In genomic region chrX:47297874-47298273, GRCh38 we compare ENCODE assay signal across 30 cellular contexts.
DNase-seq lines count a peak whose midpoint lies in the region; ATAC-seq, FAIRE-seq and TF ChIP-seq lines count a peak whose summit lies in the region.
"Had no signal": no experiment of that assay in that cellular context is flagged by ENCODE, and none has a peak within 500 bp of the region (broad histone marks: within the 10 kb centered on the region; RNA-seq: fewer than 3 reads in every experiment).

No MANE protein-coding gene starts in this region.

- TF ChIP-seq RAD21 in HCT116 (IDR thresholded peaks at IDR 0.05; ENCODE audit: low read depth) = no peak

- H3K4me1 ChIP-seq in HCT116 (ENCODE audit: control insufficient read depth in 1 of 2, insufficient read depth in 2 of 2, low read length in 2 of 2) (peaks cover 8 to 30% of the 10 kb centered on the region in 2 experiments; a peak in 3 of 4 replicates), stomach (no peaks in the 10 kb centered on the region)
- H3K4me1 ChIP-seq: ascending aorta, BLaER1, SJSA1 had no signal

- no peaks in the 10 kb centered on the region for H3K9me3 ChIP-seq in HCT116 (ENCODE audit: control insufficient read depth in 1 of 2, insufficient read depth in 1 of 2, low read depth in 1 of 2, low read length in 2 of 2)
- peaks cover 0 to 29% (median 10%) of the 10 kb centered on the region in 4 donors for H3K9me3 ChIP-seq in stomach
- H3K9me3 ChIP-seq: ascending aorta, SJSA1 had no signal

- peaks cover 3% of the 10 kb centered on the region for H3K27me3 Mint-ChIP-seq in endothelial cell (ENCODE audit: unreplicated experiment)
- H3K27me3 Mint-ChIP-seq: activated naive CD8-positive, alpha-beta T cell; activated T-helper 17 cell treated with anti-CD3 and anti-CD28 coated beads, Interleukin-2, amount 50 U/mL, for 72 hours; central memory CD8-positive, alpha-beta T cell; IgD-negative memory B cell; progenitor cell of endocrine pancreas had no signal

- H2AFZ ChIP-seq in HCT116 (ENCODE audit: low read depth, low read length, poor library complexity, severe bottlenecking) = no peak overlapping the region

- intact Hi-C loops in HCT116 (cut with micrococcal nuclease) (loop anchor here (10.0 kb wide), 1 partner anchor 63 kb away; the partner anchor contains the start of gene USP11), stomach (cut with DNase I; ENCODE audit: low total_unique reads) (no loop called here)

- POLR2A ChIA-PET in HCT116 (lab: Charles Lee) = interaction anchor here (1.2 kb wide), 1 partner anchor 23 kb away, joined by 3 read pairs; no protein-coding TSS in a partner anchor

- H4K20me1 ChIP-seq in HCT116 (ENCODE audit: insufficient read depth) = no peaks in the 10 kb centered on the region
- H4K20me1 ChIP-seq: BLaER1 had no signal

- RAD21 ChIA-PET in HCT116 (lab: Charles Lee; ENCODE audit: low non-redundant PET in 1 of 2, low total read pairs in 2 of 2, uncharacterized antibody in 2 of 2, unreplicated experiment in 2 of 2) = no interaction called here

- TF ChIP-seq CTCF in HCT116 (IDR thresholded peaks at IDR 0.05 in 2 of 3, conservative IDR thresholded peaks at IDR 0.05 in 1 of 3; ENCODE audit: borderline replicate concordance in 1 of 3, insufficient read depth in 1 of 3, low read depth in 2 of 3, low read length in 2 of 3) = no peak
- no peak for TF ChIP-seq CTCF in bronchial epithelial cell (IDR thresholded peaks at IDR 0.05; ENCODE audit: insufficient read depth, low read length, severe bottlenecking)
- no peak for TF ChIP-seq CTCF in stomach (IDR thresholded peaks at IDR 0.05)
- TF ChIP-seq CTCF in endothelial cell (IDR thresholded peaks at IDR 0.05; ENCODE audit: unreplicated experiment) = no peak

- H3K27ac Mint-ChIP-seq in endothelial cell (ENCODE audit: unreplicated experiment) = no peak overlapping the region
- H3K27ac Mint-ChIP-seq: activated naive CD8-positive, alpha-beta T cell; activated T-helper 17 cell treated with anti-CD3 and anti-CD28 coated beads, Interleukin-2, amount 50 U/mL, for 72 hours; H9; IgD-negative memory B cell; immature natural killer cell had no signal

- no peaks in the 10 kb centered on the region for H3K27me3 ChIP-seq in HCT116 (ENCODE audit: insufficient read depth, low read length)
- H3K27me3 ChIP-seq in bronchial epithelial cell (ENCODE audit: control insufficient read depth, insufficient read depth, low read length) = no peaks in the 10 kb centered on the region
- peaks cover 0 to 13% (median 0%) of the 10 kb centered on the region in 3 donors for H3K27me3 ChIP-seq in stomach
- H3K27me3 ChIP-seq: ascending aorta, SJSA1 had no signal

- no TSS peak for BruUV-seq in HCT116 (replicated peaks; lab: Mats Ljungman, UMichigan)

- H3K4me3 ChIP-seq in HCT116 (replicated peaks in 1 of 2; ENCODE audit: low read depth in 1 of 2, low read length in 2 of 2) (no peak overlapping the region), bronchial epithelial cell (ENCODE audit: low read depth, low read length) (no peak overlapping the region), stomach (no peak overlapping the region)
- H3K4me3 ChIP-seq: ascending aorta, BLaER1, SJSA1 had no signal

- H3K36me3 Mint-ChIP-seq in endothelial cell (ENCODE audit: low read depth, unreplicated experiment) = no peaks in the 10 kb centered on the region
- H3K36me3 Mint-ChIP-seq: activated naive CD8-positive, alpha-beta T cell; IgD-negative memory B cell; immature natural killer cell had no signal

- H3K4me1 Mint-ChIP-seq in endothelial cell (ENCODE audit: unreplicated experiment) = no peaks in the 10 kb centered on the region
- H3K4me1 Mint-ChIP-seq: activated T-helper 17 cell treated with anti-CD3 and anti-CD28 coated beads, Interleukin-2, amount 50 U/mL, for 72 hours; central memory CD8-positive, alpha-beta T cell; IgD-negative memory B cell; immature natural killer cell had no signal

- FAIRE-seq in bronchial epithelial cell (lab: Jason Lieb, UNC) = peak; percentile 68
- FAIRE-seq: GM12891, urothelium cell line had no signal

- H3K27ac ChIP-seq in HCT116 (ENCODE audit: low read depth, low read length) (no peak overlapping the region), stomach (peak overlapping the region in 1 of 5 donors; percentile 46)
- H3K27ac ChIP-seq: ascending aorta, BLaER1, SJSA1 had no signal

- H3K9me2 ChIP-seq in HCT116 (ENCODE audit: insufficient read depth) = no peaks in the 10 kb centered on the region

- H3K4me2 ChIP-seq in HCT116 (ENCODE audit: low read length) = peak overlapping the region; percentile 51
- H3K4me2 ChIP-seq: BLaER1 had no signal

- TF ChIP-seq EP300 in stomach (IDR thresholded peaks at IDR 0.05) = no peak

- no peak overlapping the region for H3K4me3 Mint-ChIP-seq in endothelial cell (ENCODE audit: unreplicated experiment)
- H3K4me3 Mint-ChIP-seq: activated naive CD8-positive, alpha-beta T cell; activated T-helper 17 cell treated with anti-CD3 and anti-CD28 coated beads, Interleukin-2, amount 50 U/mL, for 72 hours; central memory CD8-positive, alpha-beta T cell; H9; IgD-negative memory B cell; immature natural killer cell had no signal

- DNase-seq in HCT116 (ENCODE audit: low read depth, low spot score) = peak; percentile 23
- peak; percentile 84 for DNase-seq in bronchial epithelial cell (ENCODE audit: low read depth)
- DNase-seq in kidney tubule cell (ENCODE audit: low spot score) = peak; percentile 82
- DNase-seq in stomach = peak; percentile 51
- DNase-seq in NOMO-1 treated with DMSO at 0.1 percent for 48 hours (lab: John Stamatoyannopoulos, UW; ENCODE audit: unreplicated experiment) = no peak
- DNase-seq in RPMI8226 = no peak
- DNase-seq in endothelial cell (ENCODE audit: low spot score) = no peak
- DNase-seq: activated CD4-positive, alpha-beta T cell treated with anti-CD3 and anti-CD28 coated beads, Interleukin-2, amount 50 U/mL, for 48 hours; activated CD8-positive, alpha-beta memory T cell treated with anti-CD3 and anti-CD28 coated beads, Interleukin-2, amount 50 U/mL, for 4 hours; COR-L47; H9; immature natural killer cell; NCI-H1105 treated with DMSO at 0.1 percent for 48 hours; NCI-H2081 treated with DMSO at 0.1 percent for 48 hours; NCI-H446; NCI-H82; OCI-M1; stimulated activated CD8-positive, alpha-beta memory T cell treated with anti-CD3 and anti-CD28 coated beads, Interleukin-4, amount 100 ng/mL, for 48 hours; T-helper 1 cell had no signal

- peak; percentile 49 for ATAC-seq in HCT116
- no peak for ATAC-seq in GM19351 (IDR thresholded peaks at IDR 0.05; ENCODE audit: unreplicated experiment)
- ATAC-seq: activated T-helper 17 cell treated with anti-CD3 and anti-CD28 coated beads, Interleukin-2, amount 50 U/mL, for 72 hours had no signal

- CTCF ChIA-PET in HCT116 (lab: Charles Lee) = no interaction called here

- no peak overlapping the region; the same call in 1 of the 2 replicates for H3K9ac ChIP-seq in HCT116 (ENCODE audit: low read length)
- H3K9ac ChIP-seq: BLaER1 had no signal

- H3K36me3 ChIP-seq in HCT116 (ENCODE audit: control insufficient read depth in 1 of 2, insufficient read depth in 2 of 2, low read length in 2 of 2) = no peaks in the 10 kb centered on the region
- H3K36me3 ChIP-seq in bronchial epithelial cell (ENCODE audit: control insufficient read depth, insufficient read depth, low read length) = no peaks in the 10 kb centered on the region
- H3K36me3 ChIP-seq in stomach = no peaks in the 10 kb centered on the region
- H3K36me3 ChIP-seq: ascending aorta, BLaER1, SJSA1 had no signal

- TF ChIP-seq POLR2A in HCT116 (IDR thresholded peaks at IDR 0.05; ENCODE audit: borderline replicate concordance, extremely low read depth, insufficient read depth, insufficient read length) = no peak
- TF ChIP-seq POLR2A in stomach (IDR thresholded peaks at IDR 0.05) = no peak

- H3K9me3 Mint-ChIP-seq in endothelial cell (ENCODE audit: unreplicated experiment) = no peaks in the 10 kb centered on the region
- H3K9me3 Mint-ChIP-seq: activated T-helper 17 cell treated with anti-CD3 and anti-CD28 coated beads, Interleukin-2, amount 50 U/mL, for 72 hours; central memory CD8-positive, alpha-beta T cell; immature natural killer cell had no signal

- no peaks in the 10 kb centered on the region for H3K79me2 ChIP-seq in HCT116 (ENCODE audit: insufficient read depth, low read length)

- 35 to 66% (median 52%) methylated on average over 5 of the region's 5 CpGs for WGBS in stomach, 5 donors

TF ChIP-seq in HCT116, 20 proteins besides CTCF, POLR2A, EP300 and RAD21:
- TF ChIP-seq POLR2AphosphoS5 (IDR thresholded peaks at IDR 0.05; ENCODE audit: low read depth, low read length) = no peak
- 0 out of 2 replicates have a peak, but pooled peaks have one; percentile 22 for TF ChIP-seq JUND (IDR thresholded peaks at IDR 0.05)
- TF ChIP-seq SP1 (IDR thresholded peaks at IDR 0.05; ENCODE audit: low read depth) = peak; percentile 65; the same call in 1 of the 2 replicates
- no peak for TF ChIP-seq YY1 (IDR thresholded peaks at IDR 0.05; ENCODE audit: extremely low read depth, insufficient replicate concordance, low read depth, low read length)
- TF ChIP-seq CEBPB (IDR thresholded peaks at IDR 0.05; ENCODE audit: low read depth) = peak; percentile 69
- no peak for TF ChIP-seq TCF7L2 (IDR thresholded peaks at IDR 0.05; ENCODE audit: borderline replicate concordance, extremely low read depth, insufficient read depth, insufficient read length)

Comparison
In these comparisons a context has a peak if more than half of its experiments do, and no peak if none do; other contexts are left out.
1. DNase-seq: peak in HCT116 (single experiment), bronchial epithelial cell (single experiment), kidney tubule cell (single experiment) and stomach (single experiment); none in NOMO-1 treated with DMSO at 0.1 percent for 48 hours (single experiment), RPMI8226 (single experiment) and endothelial cell (single experiment).